ENCODE assay signal across 12 cellular contexts in genomic region chr1:171654705-171655214, GRCh38. TPM values are rescaled to one million over a fixed set of nuclear protein-coding genes. Genes with fewer than 3 reads are reported as not detected.
DNase-seq lines count a peak whose midpoint lies in the region; ATAC-seq and TF ChIP-seq lines count a peak whose summit lies in the region.
"Had no signal": no experiment of that assay in that cellular context is flagged by ENCODE, and none has a peak within 500 bp of the region (broad histone marks: within the 10 kb centered on the region; RNA-seq: fewer than 3 reads in every experiment).

No MANE protein-coding gene starts in this region.

- TF ChIP-seq CTCF in fibroblast of lung (conservative IDR thresholded peaks at IDR 0.05 in 1 of 2, IDR thresholded peaks at IDR 0.05 in 1 of 2; ENCODE audit: low read depth in 1 of 2, low read length in 2 of 2) (no peak), thyroid gland (IDR thresholded peaks at IDR 0.05) (no peak)

- peaks cover 5% of the 10 kb centered on the region for H3K27me3 Mint-ChIP-seq in activated CD4-positive, alpha-beta memory T cell treated with anti-CD3 and anti-CD28 coated beads for 36 hours

- H3K36me3 ChIP-seq in fibroblast of lung (ENCODE audit: control insufficient read depth, insufficient read depth, low read length), result no peaks in the 10 kb centered on the region
- no peaks in the 10 kb centered on the region for H3K36me3 ChIP-seq in muscle layer of colon (ENCODE audit: insufficient read depth, low read length)
- H3K36me3 ChIP-seq in thyroid gland, result no peaks in the 10 kb centered on the region
- H3K36me3 ChIP-seq: WERI-Rb-1 had no signal

- H3K27ac ChIP-seq in fibroblast of lung (ENCODE audit: insufficient read depth, low read length) (peak overlapping the region; percentile 46), muscle layer of colon (ENCODE audit: low read depth, low read length) (peak overlapping the region; percentile 59), thyroid gland (peak overlapping the region; percentile 35 to 66 (median 49))

- H3K4me3 Mint-ChIP-seq in activated CD4-positive, alpha-beta memory T cell treated with anti-CD3 and anti-CD28 coated beads for 36 hours, result no peak overlapping the region

- no peaks in the 10 kb centered on the region for H3K79me2 ChIP-seq in fibroblast of lung (ENCODE audit: control insufficient read depth, insufficient read depth, low read length)

- no peak for TF ChIP-seq POLR2A in thyroid gland (IDR thresholded peaks at IDR 0.05)

- intact Hi-C loops in thyroid gland (cut with DNase I), result no loop called here
- intact Hi-C loops in activated CD4-positive, alpha-beta memory T cell treated with anti-CD3 and anti-CD28 coated beads for 36 hours (cut with micrococcal nuclease), result loop anchor here (1.0 to 5.0 kb wide), 3 partner anchors 87 to 330 kb away; partner anchors contain the start of gene METTL13

- peak; percentile 23 for DNase-seq in UCSD-AML1 (lab: John Stamatoyannopoulos, UW; ENCODE audit: unreplicated experiment)
- no peak for DNase-seq in fibroblast of lung (ENCODE audit: low read depth in 2 of 2)
- DNase-seq in thyroid gland, result no peak
- DNase-seq in iPS-NIHi11 (ENCODE audit: low spot score), result no peak
- DNase-seq in NCI-H2029 (lab: John Stamatoyannopoulos, UW), result no peak
- DNase-seq in activated CD4-positive, alpha-beta memory T cell treated with anti-CD3 and anti-CD28 coated beads for 36 hours, result no peak
- DNase-seq: occipital lobe had no signal

- no peak overlapping the region for H3K9ac ChIP-seq in fibroblast of lung (ENCODE audit: insufficient read depth, low read length)
- no peak overlapping the region for H3K9ac ChIP-seq in muscle layer of colon (ENCODE audit: low read length)

- H3K4me3 ChIP-seq in fibroblast of lung (replicated peaks in 1 of 4; ENCODE audit: control extremely low read depth in 1 of 4, insufficient read depth in 1 of 4, low read depth in 3 of 4, low read length in 4 of 4), result peak overlapping the region in 1 of 4 experiments; percentile 2
- peak overlapping the region in 1 of 2 donors; percentile 5 for H3K4me3 ChIP-seq in muscle layer of colon (ENCODE audit: low read depth in 1 of 2, low read length in 2 of 2)
- no peak overlapping the region for H3K4me3 ChIP-seq in thyroid gland (replicated peaks in 1 of 3)

- H3K9me3 Mint-ChIP-seq in activated CD4-positive, alpha-beta memory T cell treated with anti-CD3 and anti-CD28 coated beads for 36 hours, result no peaks in the 10 kb centered on the region
- H3K9me3 Mint-ChIP-seq: IgD-negative memory B cell had no signal

- CTCF ChIA-PET in activated CD4-positive, alpha-beta memory T cell treated with anti-CD3 and anti-CD28 coated beads for 36 hours (lab: Charles Lee), result interaction anchor here (0.7 to 4.4 kb wide), 12 partner anchors 10 to 341 kb away, joined by 3 to 45 read pairs (median 6); partner anchors contain the start of genes FMO4 and MYOCOS

- H3K4me1 ChIP-seq in fibroblast of lung (ENCODE audit: control insufficient read depth, extremely low read depth, insufficient read depth, low read length) (peaks cover 13% of the 10 kb centered on the region), muscle layer of colon (ENCODE audit: insufficient read depth, low read length) (peaks cover 42% of the 10 kb centered on the region), thyroid gland (no peaks in the 10 kb centered on the region)

- peaks cover 11% of the 10 kb centered on the region for H3K4me1 Mint-ChIP-seq in activated CD4-positive, alpha-beta memory T cell treated with anti-CD3 and anti-CD28 coated beads for 36 hours (ENCODE audit: low read depth)

- no peaks in the 10 kb centered on the region for H3K36me3 Mint-ChIP-seq in activated CD4-positive, alpha-beta memory T cell treated with anti-CD3 and anti-CD28 coated beads for 36 hours
- H3K36me3 Mint-ChIP-seq: IgD-negative memory B cell had no signal

- peak overlapping the region; percentile 81 for H2AFZ ChIP-seq in fibroblast of lung (ENCODE audit: low read length)

- H4K20me1 ChIP-seq in fibroblast of lung (ENCODE audit: control insufficient read depth, extremely low read depth, insufficient read depth, low read length), result no peaks in the 10 kb centered on the region

- POLR2A ChIA-PET in activated CD4-positive, alpha-beta memory T cell treated with anti-CD3 and anti-CD28 coated beads for 36 hours (lab: Charles Lee), result interaction anchor here (0.5 kb wide), 1 partner anchor 653 kb away, joined by 7 read pairs; no protein-coding TSS in a partner anchor

- H3K9me3 ChIP-seq in fibroblast of lung (ENCODE audit: control insufficient read depth, insufficient read depth, low read depth, low read length) (no peaks in the 10 kb centered on the region), muscle layer of colon (ENCODE audit: low read length) (no peaks in the 10 kb centered on the region), thyroid gland (no peaks in the 10 kb centered on the region)

- 66 to 78% methylated on average over 12 of the region's 12 CpGs for WGBS in thyroid gland, 2 donors

- peak overlapping the region; percentile 82 for H3K4me2 ChIP-seq in fibroblast of lung (ENCODE audit: extremely low read depth, insufficient read depth, low read length)

- H3K27me3 ChIP-seq in fibroblast of lung (ENCODE audit: control insufficient read depth, insufficient read depth, low read length) (no peaks in the 10 kb centered on the region), muscle layer of colon (ENCODE audit: control insufficient read depth in 1 of 2, insufficient read depth in 2 of 2, low read length in 2 of 2) (no peaks in the 10 kb centered on the region), thyroid gland (no peaks in the 10 kb centered on the region)

- no peak overlapping the region for H3K27ac Mint-ChIP-seq in activated CD4-positive, alpha-beta memory T cell treated with anti-CD3 and anti-CD28 coated beads for 36 hours

- no peak for ATAC-seq in HG03432 (IDR thresholded peaks at IDR 0.05; ENCODE audit: unreplicated experiment)

RNA-seq across cellular contexts. Expression of gene MYOC, which starts 2.3 kb away (rescaled TPM):
- total RNA-seq in fibroblast of lung (1.2 and 2.1 TPM in 2 replicates), thyroid gland (10 to 100 TPM; 12.9 to 43.4 (median 19.6) TPM)
- polyA plus RNA-seq in fibroblast of lung, result 1.1 and 2.0 TPM in 2 replicates
- polyA plus RNA-seq in fibroblast of lung (2012), result 0.80 and 1.7 TPM in 2 replicates
- polyA minus RNA-seq in fibroblast of lung (ENCODE audit: low replicate concordance), result not detected in 2 replicates
- total RNA-seq in activated CD4-positive, alpha-beta memory T cell treated with anti-CD3 and anti-CD28 coated beads for 36 hours, result not detected
- total RNA-seq: dermis microvascular lymphatic vessel endothelial cell, occipital lobe had no signal
- polyA plus RNA-seq: IgD-negative memory B cell had no signal

RNA-seq across cellular contexts. Expression of gene MYOCOS, which starts 32.7 kb away (rescaled TPM):
- total RNA-seq in fibroblast of lung, result not detected in 2 replicates
- polyA plus RNA-seq in fibroblast of lung, result not detected in 2 replicates
- polyA plus RNA-seq in fibroblast of lung (2012), result not detected in 2 replicates
- not detected in 2 replicates for polyA minus RNA-seq in fibroblast of lung (ENCODE audit: low replicate concordance)
- total RNA-seq in thyroid gland, result 1 to 10 TPM in 1 of 4 donors, not detected in 3; 1.2 TPM
- not detected for total RNA-seq in activated CD4-positive, alpha-beta memory T cell treated with anti-CD3 and anti-CD28 coated beads for 36 hours
- total RNA-seq: dermis microvascular lymphatic vessel endothelial cell, occipital lobe had no signal
